ENCODE assay signal across 9 cellular contexts in the genomic region with DNA sequence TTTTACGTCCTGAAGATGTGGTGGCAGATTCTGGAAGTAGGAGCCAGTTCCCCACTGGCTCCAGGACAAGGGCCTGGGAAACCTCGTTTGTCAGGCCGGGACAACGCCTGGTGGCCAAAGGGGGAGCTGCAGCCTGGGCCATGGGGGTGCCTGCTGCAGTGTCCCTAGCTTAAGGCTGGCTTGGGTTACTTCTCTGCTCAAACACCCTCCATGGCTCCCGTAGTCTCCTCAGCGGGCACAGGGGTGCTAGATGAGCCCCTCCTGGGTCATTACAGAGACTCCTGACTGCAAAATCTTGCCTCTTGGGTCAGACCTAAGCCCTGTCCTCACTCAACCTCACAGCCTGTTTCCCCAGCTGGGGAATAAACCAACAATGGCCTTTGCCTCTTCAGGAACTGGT. TPM values are rescaled to one million over a fixed set of nuclear protein-coding genes. Genes with fewer than 3 reads are reported as not detected.
A peak's percentile ranks its signal among the peaks of the same experiment; 100 is the strongest.
DNase-seq lines count a peak whose midpoint lies in the region; ATAC-seq and TF ChIP-seq lines count a peak whose summit lies in the region.
"Had no signal": no experiment of that assay in that cellular context is flagged by ENCODE, and none has a peak within 500 bp of the region (broad histone marks: within the 10 kb centered on the region; RNA-seq: fewer than 3 reads in every experiment).

No MANE protein-coding gene starts in this region.

- TF ChIP-seq CTCF in OCI-LY3 (IDR thresholded peaks at IDR 0.05; ENCODE audit: low read depth, low read length), result peak; percentile 43

- H3K9me3 ChIP-seq in OCI-LY3 (ENCODE audit: insufficient read depth, low read length), result no peaks in the 10 kb centered on the region

- H3K27ac ChIP-seq in OCI-LY3 (ENCODE audit: low read length), result no peak overlapping the region

- H2AFZ ChIP-seq in OCI-LY3 (ENCODE audit: low read depth, low read length), result no peak overlapping the region

- H3K4me2 ChIP-seq in OCI-LY3 (ENCODE audit: low read length), result no peak overlapping the region

- no peaks in the 10 kb centered on the region for H3K79me2 ChIP-seq in OCI-LY3 (ENCODE audit: low read length)

- DNase-seq in activated effector memory CD4-positive, alpha-beta T cell treated with anti-CD3 and anti-CD28 coated beads, Interleukin-2, amount 50 U/mL, for 16 hours, result peak; percentile 71
- no peak for DNase-seq in activated effector memory CD4-positive, alpha-beta T cell treated with Interleukin-2 at 50 U/mL for 16 hours
- DNase-seq in stimulated activated naive CD8-positive, alpha-beta T cell treated with anti-CD3 and anti-CD28 coated beads, Interleukin-15, Interleukin-2, amounts not matched to agents 100 U/mL and 50 U/mL, for 24 hours, result peak; percentile 50
- DNase-seq in NCI-H1436 (lab: John Stamatoyannopoulos, UW) (no peak), hippocampal formation (lab: John Stamatoyannopoulos, UW) (no peak)
- DNase-seq: activated CD4-positive, CD25-positive, alpha-beta regulatory T cell treated with anti-CD3 and anti-CD28 coated beads, Interleukin-2, amount 50 U/mL, for 72 hours had no signal

- H3K4me1 ChIP-seq in OCI-LY3 (ENCODE audit: low read length), result no peaks in the 10 kb centered on the region

- no peaks in the 10 kb centered on the region for H4K20me1 ChIP-seq in OCI-LY3 (ENCODE audit: insufficient read depth, low read length)

- H3K9ac ChIP-seq in OCI-LY3 (ENCODE audit: low read length), result no peak overlapping the region

- H3K27me3 ChIP-seq in OCI-LY3 (ENCODE audit: low read depth, low read length), result no peaks in the 10 kb centered on the region

- no peak overlapping the region for H3K4me3 ChIP-seq in OCI-LY3 (ENCODE audit: low read length)

- H3K36me3 ChIP-seq in OCI-LY3 (replicated peaks; ENCODE audit: low read depth, low read length), result no peaks in the 10 kb centered on the region

- peak; percentile 42 for ATAC-seq in esophagus mucosa
- ATAC-seq in stimulated activated naive CD8-positive, alpha-beta T cell treated with anti-CD3 and anti-CD28 coated beads, Interleukin-15, Interleukin-2, amounts not matched to agents 100 U/mL and 50 U/mL, for 24 hours, result no peak
- ATAC-seq in HG03460 (IDR thresholded peaks at IDR 0.05; ENCODE audit: unreplicated experiment), result no peak

RNA-seq across cellular contexts. Expression of a gene that starts 14.7 kb away (rescaled TPM):
- not detected for total RNA-seq in esophagus mucosa

RNA-seq across cellular contexts. Expression of a gene that starts 24.1 kb away (rescaled TPM):
- total RNA-seq in esophagus mucosa, result 1.00 TPM

RNA-seq across cellular contexts. Expression of a gene that starts 36.8 kb away (rescaled TPM):
- 314 TPM for total RNA-seq in esophagus mucosa

RNA-seq across cellular contexts. Expression of a gene that starts 37.5 kb away (rescaled TPM):
- 1.4 TPM for total RNA-seq in esophagus mucosa

Comparison
In these comparisons a context has a peak if more than half of its experiments do, and no peak if none do; other contexts are left out.
1. DNase-seq: peak in activated effector memory CD4-positive, alpha-beta T cell treated with anti-CD3 and anti-CD28 coated beads, Interleukin-2, amount 50 U/mL, for 16 hours (single experiment) and stimulated activated naive CD8-positive, alpha-beta T cell treated with anti-CD3 and anti-CD28 coated beads, Interleukin-15, Interleukin-2, amounts not matched to agents 100 U/mL and 50 U/mL, for 24 hours (single experiment); none in activated effector memory CD4-positive, alpha-beta T cell treated with Interleukin-2 at 50 U/mL for 16 hours (single experiment), NCI-H1436 (single experiment) and hippocampal formation (0 of 2).